Comparison of ENCODE assay signal across 8 cellular contexts in genomic region chr2:120223034-120223912, GRCh38. TPM values are rescaled to one million over a fixed set of nuclear protein-coding genes. Genes with fewer than 3 reads are reported as not detected.
A peak's percentile ranks its signal among the peaks of the same experiment; 100 is the strongest.
DNase-seq lines count a peak whose midpoint lies in the region; ATAC-seq and TF ChIP-seq lines count a peak whose summit lies in the region.

TSS of gene TMEM185B (minus strand) at chr2:120223400. CDS start at chr2:120222976, 424 bp downstream.

- no peaks in the 10 kb centered on the region for H3F3A ChIP-seq in neural cell (ENCODE audit: insufficient read depth, low read length, poor library complexity, severe bottlenecking)

- H3K9me3 ChIP-seq in KOPT-K1 (ENCODE audit: insufficient read depth, low read length, poor library complexity, severe bottlenecking), result no peaks in the 10 kb centered on the region
- H3K9me3 ChIP-seq in neural cell (ENCODE audit: low read length), result no peaks in the 10 kb centered on the region
- H3K9me3 ChIP-seq in stomach smooth muscle (ENCODE audit: control insufficient read depth in 2 of 2, low read length in 2 of 2), result peaks cover 0 to 8% of the 10 kb centered on the region in 2 donors

- TF ChIP-seq RAD21 in neural cell (conservative IDR thresholded peaks at IDR 0.05), result peak; percentile 43

- intact Hi-C loops in activated T-helper 2 cell treated with anti-CD3 and anti-CD28 coated beads, Interferon-gamma antibody, Interleukin-2, Interleukin-4, amounts not matched to agents 10 μg/mL and 5 μg/mL and 100 μg/mL, durations not matched to agents 14 hours and 24 hours and 36 hours (cut with micrococcal nuclease), result loop anchor here (1.0 to 5.0 kb wide), 6 partner anchors 9 to 856 kb away; partner anchors contain the start of genes C2orf76, DBI, EPB41L5 and RALB

- H4K20me1 ChIP-seq in neural cell (ENCODE audit: insufficient read depth), result no peaks in the 10 kb centered on the region

- H3K9me2 ChIP-seq in neural cell (ENCODE audit: insufficient read depth, low read length), result no peaks in the 10 kb centered on the region

- peak within 1 kb of the TSS; percentile 91 for H3K27ac ChIP-seq in KOPT-K1 (ENCODE audit: low read depth, low read length, poor library complexity, severe bottlenecking)
- H3K27ac ChIP-seq in neural cell (ENCODE audit: low read length), result peak within 1 kb of the TSS; percentile 31
- H3K27ac ChIP-seq in stomach smooth muscle (ENCODE audit: low read length), result peak within 1 kb of the TSS; percentile 88

- peak within 1 kb of the TSS; percentile 72 for H3K9ac ChIP-seq in neural cell (ENCODE audit: low read length)
- peak within 1 kb of the TSS; percentile 83 to 88 for H3K9ac ChIP-seq in stomach smooth muscle (ENCODE audit: low read length in 2 of 2)

- H3K36me3 ChIP-seq in KOPT-K1 (ENCODE audit: insufficient read depth, low read length) (peaks cover 42% of the 10 kb centered on the region), neural cell (ENCODE audit: insufficient read depth, low read length) (no peaks in the 10 kb centered on the region), stomach smooth muscle (ENCODE audit: control insufficient read depth in 2 of 2, insufficient read depth in 2 of 2, low read length in 2 of 2) (peaks cover 9 to 14% of the 10 kb centered on the region in 2 donors)

- H3K27me3 Mint-ChIP-seq in activated T-helper 2 cell treated with anti-CD3 and anti-CD28 coated beads, Interferon-gamma antibody, Interleukin-2, Interleukin-4, amounts not matched to agents 10 μg/mL and 5 μg/mL and 100 μg/mL, durations not matched to agents 14 hours and 24 hours and 36 hours (ENCODE audit: low read depth), result no peaks in the 10 kb centered on the region

- peak; percentile 42 for TF ChIP-seq CTCF in fibroblast of the aortic adventitia (IDR thresholded peaks at IDR 0.05; ENCODE audit: insufficient read depth, low read length)
- peak; percentile 66 for TF ChIP-seq CTCF in neural cell (IDR thresholded peaks at IDR 0.05; ENCODE audit: poor library complexity, severe bottlenecking)

- H3K4me3 ChIP-seq in fibroblast of the aortic adventitia (ENCODE audit: low read depth, low read length), result peak within 1 kb of the TSS; percentile 75
- H3K4me3 ChIP-seq in neural cell (ENCODE audit: low read length), result peak within 1 kb of the TSS; percentile 80
- H3K4me3 ChIP-seq in stomach smooth muscle (ENCODE audit: low read length in 2 of 2), result peak within 1 kb of the TSS; percentile 82 to 84

- no peaks in the 10 kb centered on the region for H3K9me3 Mint-ChIP-seq in activated T-helper 2 cell treated with anti-CD3 and anti-CD28 coated beads, Interferon-gamma antibody, Interleukin-2, Interleukin-4, amounts not matched to agents 10 μg/mL and 5 μg/mL and 100 μg/mL, durations not matched to agents 14 hours and 24 hours and 36 hours

- H3K4me2 ChIP-seq in neural cell (ENCODE audit: low read length), result peak within 1 kb of the TSS; percentile 70

- peak within 1 kb of the TSS; percentile 65 for H2AFZ ChIP-seq in neural cell (ENCODE audit: low read depth, low read length)

- no peaks in the 10 kb centered on the region for H3K79me2 ChIP-seq in neural cell (replicated peaks; ENCODE audit: insufficient read depth, low read length)

- ATAC-seq in GM21825 (IDR thresholded peaks at IDR 0.05; ENCODE audit: unreplicated experiment), result peak; percentile 77

- peak; percentile 83 for DNase-seq in EL
- peak; percentile 82 for DNase-seq in RPMI7951 (ENCODE audit: low read depth)
- peak; percentile 88 for DNase-seq in activated T-helper 2 cell treated with anti-CD3 and anti-CD28 coated beads, Interferon-gamma antibody, Interleukin-2, Interleukin-4, amounts not matched to agents 10 μg/mL and 5 μg/mL and 100 μg/mL, durations not matched to agents 14 hours and 24 hours and 36 hours (ENCODE audit: low spot score)
- DNase-seq in fibroblast of the aortic adventitia (ENCODE audit: low read depth), result peak; percentile 78

- H3K4me3 Mint-ChIP-seq in activated T-helper 2 cell treated with anti-CD3 and anti-CD28 coated beads, Interferon-gamma antibody, Interleukin-2, Interleukin-4, amounts not matched to agents 10 μg/mL and 5 μg/mL and 100 μg/mL, durations not matched to agents 14 hours and 24 hours and 36 hours (ENCODE audit: low read depth), result peak within 1 kb of the TSS; percentile 82

- H3K4me1 ChIP-seq in stomach smooth muscle (ENCODE audit: control insufficient read depth, insufficient read depth, low read length), result peaks cover 36% of the 10 kb centered on the region

- peak within 1 kb of the TSS; percentile 84 for H3K27ac Mint-ChIP-seq in activated T-helper 2 cell treated with anti-CD3 and anti-CD28 coated beads, Interferon-gamma antibody, Interleukin-2, Interleukin-4, amounts not matched to agents 10 μg/mL and 5 μg/mL and 100 μg/mL, durations not matched to agents 14 hours and 24 hours and 36 hours

- TF ChIP-seq EP300 in neural cell (conservative IDR thresholded peaks at IDR 0.05; ENCODE audit: poor library complexity, severe bottlenecking), result peak; percentile 13

- peaks cover 46% of the 10 kb centered on the region for H3K36me3 Mint-ChIP-seq in activated T-helper 2 cell treated with anti-CD3 and anti-CD28 coated beads, Interferon-gamma antibody, Interleukin-2, Interleukin-4, amounts not matched to agents 10 μg/mL and 5 μg/mL and 100 μg/mL, durations not matched to agents 14 hours and 24 hours and 36 hours (ENCODE audit: low read depth)

- H3K27me3 ChIP-seq in neural cell (ENCODE audit: insufficient read depth, low read depth, low read length) (no peaks in the 10 kb centered on the region), stomach smooth muscle (ENCODE audit: control insufficient read depth in 1 of 2, insufficient read depth in 2 of 2, low read length in 2 of 2) (no peaks in the 10 kb centered on the region)

- peaks cover 57% of the 10 kb centered on the region for H3K4me1 Mint-ChIP-seq in activated T-helper 2 cell treated with anti-CD3 and anti-CD28 coated beads, Interferon-gamma antibody, Interleukin-2, Interleukin-4, amounts not matched to agents 10 μg/mL and 5 μg/mL and 100 μg/mL, durations not matched to agents 14 hours and 24 hours and 36 hours (ENCODE audit: low read depth)

TF ChIP-seq in neural cell, 6 proteins besides CTCF, POLR2A, EP300 and RAD21:
- TF ChIP-seq SMC3 (conservative IDR thresholded peaks at IDR 0.05; ENCODE audit: poor library complexity) (peak; percentile 63), POLR2AphosphoS5 (IDR thresholded peaks at IDR 0.05) (peak; percentile 36), MXI1 (conservative IDR thresholded peaks at IDR 0.05; ENCODE audit: poor library complexity, severe bottlenecking) (peak; percentile 84), TAF1 (IDR thresholded peaks at IDR 0.05; ENCODE audit: low read depth) (no peak), REST (IDR thresholded peaks at IDR 0.05; ENCODE audit: borderline replicate concordance) (no peak), EZH2 (IDR thresholded peaks at IDR 0.05; ENCODE audit: borderline replicate concordance, insufficient read depth, low read length, poor library complexity, severe bottlenecking) (no peak)
TF ChIP-seq in neural cell: peak in this region for 3.

RNA-seq across cellular contexts. Expression of gene TMEM185B, which starts in this region (rescaled TPM):
- total RNA-seq in RPMI7951 (2014; rRNA removed; shearing (Covaris generic)), result 34.5 and 36.4 TPM in 2 replicates
- 38.7 and 39.3 TPM in 2 replicates for total RNA-seq in activated T-helper 2 cell treated with anti-CD3 and anti-CD28 coated beads, Interferon-gamma antibody, Interleukin-2, Interleukin-4, amounts not matched to agents 10 μg/mL and 5 μg/mL and 100 μg/mL, durations not matched to agents 14 hours and 24 hours and 36 hours
- 29.6 and 41.7 TPM in 2 replicates for total RNA-seq in fibroblast of the aortic adventitia (ENCODE audit: low replicate concordance)
- 4.4 and 5.7 TPM in 2 replicates for polyA plus RNA-seq in neural cell
- 10.3 and 13.4 TPM in 2 replicates for polyA minus RNA-seq in neural cell

Comparison
In these comparisons a context has a peak if more than half of its experiments do, and no peak if none do; other contexts are left out.
1. Peak in every context shown above with its lines: DNase-seq, ATAC-seq, H3K4me3 ChIP-seq and H3K27ac ChIP-seq.
2. H3K27ac ChIP-seq: peak in every context shown above with its lines; median percentile 91 in KOPT-K1; 88 in stomach smooth muscle; 31 in neural cell.